11 cellular contexts compared by ENCODE assay signal in genomic region chr9:121207371-121207940, GRCh38. TPM values are rescaled to one million over a fixed set of nuclear protein-coding genes. Genes with fewer than 3 reads are reported as not detected.
A peak's percentile ranks its signal among the peaks of the same experiment; 100 is the strongest.
DNase-seq lines count a peak whose midpoint lies in the region; ATAC-seq and TF ChIP-seq lines count a peak whose summit lies in the region.
"Had no signal": no experiment of that assay in that cellular context is flagged by ENCODE, and none has a peak within 500 bp of the region (broad histone marks: within the 10 kb centered on the region; RNA-seq: fewer than 3 reads in every experiment).

No MANE protein-coding gene starts in this region.

- intact Hi-C loops in Calu3 (cut with micrococcal nuclease; ENCODE audit: unreplicated experiment) (no loop called here), left ventricle myocardium superior (cut with micrococcal nuclease) (no loop called here)

- no peak for TF ChIP-seq CTCF in GM10248 (IDR thresholded peaks at IDR 0.05; ENCODE audit: control extremely low read depth, extremely low read depth, low read depth, missing control alignments)
- TF ChIP-seq CTCF in Calu3 (IDR thresholded peaks at IDR 0.05; ENCODE audit: unreplicated experiment) = no peak

- no peak overlapping the region for H3K4me3 Mint-ChIP-seq in T-helper 1 cell treated with Interleukin-12 subunit alpha and Interleukin-12 subunit beta and Interleukin-4 antibody, amounts not matched to agents 30 μg/mL and 1 μg/mL, for 36 hours
- no peak overlapping the region for H3K4me3 Mint-ChIP-seq in Calu3 (ENCODE audit: low read depth, unreplicated experiment)

- BruUV-seq in Calu3 (replicated peaks; lab: Mats Ljungman, UMichigan) = no TSS peak

- no peaks in the 10 kb centered on the region for H3K27me3 Mint-ChIP-seq in T-helper 1 cell treated with Interleukin-12 subunit alpha and Interleukin-12 subunit beta and Interleukin-4 antibody, amounts not matched to agents 30 μg/mL and 1 μg/mL, for 36 hours (ENCODE audit: low read depth)
- no peaks in the 10 kb centered on the region for H3K27me3 Mint-ChIP-seq in Calu3 (ENCODE audit: unreplicated experiment)

- peaks cover 20% of the 10 kb centered on the region for H3K4me1 Mint-ChIP-seq in T-helper 1 cell treated with Interleukin-12 subunit alpha and Interleukin-12 subunit beta and Interleukin-4 antibody, amounts not matched to agents 30 μg/mL and 1 μg/mL, for 36 hours (ENCODE audit: low read depth)
- H3K4me1 Mint-ChIP-seq in Calu3 (ENCODE audit: low read depth, unreplicated experiment) = no peaks in the 10 kb centered on the region

- peak overlapping the region; percentile 57 for H3K27ac Mint-ChIP-seq in T-helper 1 cell treated with Interleukin-12 subunit alpha and Interleukin-12 subunit beta and Interleukin-4 antibody, amounts not matched to agents 30 μg/mL and 1 μg/mL, for 36 hours
- no peak overlapping the region for H3K27ac Mint-ChIP-seq in Calu3 (ENCODE audit: unreplicated experiment)

- peak; percentile 87 for ATAC-seq in GM19452 (IDR thresholded peaks at IDR 0.05; ENCODE audit: unreplicated experiment)
- ATAC-seq in HG03095 (IDR thresholded peaks at IDR 0.05; ENCODE audit: unreplicated experiment) = peak; percentile 69
- no peak for ATAC-seq in left ventricle myocardium superior
- ATAC-seq: body of pancreas had no signal

- DNase-seq in GM10248 (ENCODE audit: extremely low spot score) = peak; percentile 44
- DNase-seq in Calu3 = no peak
- DNase-seq in left ventricle myocardium superior = no peak
- no peak for DNase-seq in SIG-M5 treated with dmso at 0.1 percent for 504 hours (lab: John Stamatoyannopoulos, UW; ENCODE audit: unreplicated experiment)
- no peak for DNase-seq in AG08395 (ENCODE audit: low spot score)
- DNase-seq: body of pancreas, DMS53, hypothalamus had no signal

- CTCF ChIA-PET in GM10248 (lab: Yijun Ruan, JAX) = interaction anchor here (1.2 to 3.5 kb wide), 5 partner anchors 11 to 113 kb away, joined by 3 to 16 read pairs (median 3); no protein-coding TSS in a partner anchor
- CTCF ChIA-PET in Calu3 (lab: Charles Lee) = no interaction called here

- POLR2A ChIA-PET in GM10248 (lab: Yijun Ruan, JAX) = interaction anchor here (0.7 kb wide), 1 partner anchor 9 kb away, joined by 3 read pairs; no protein-coding TSS in a partner anchor

- no peaks in the 10 kb centered on the region for H3K9me3 Mint-ChIP-seq in T-helper 1 cell treated with Interleukin-12 subunit alpha and Interleukin-12 subunit beta and Interleukin-4 antibody, amounts not matched to agents 30 μg/mL and 1 μg/mL, for 36 hours
- H3K9me3 Mint-ChIP-seq in Calu3 (ENCODE audit: low read depth, unreplicated experiment) = no peaks in the 10 kb centered on the region

- H3K36me3 Mint-ChIP-seq in T-helper 1 cell treated with Interleukin-12 subunit alpha and Interleukin-12 subunit beta and Interleukin-4 antibody, amounts not matched to agents 30 μg/mL and 1 μg/mL, for 36 hours (ENCODE audit: low read depth) = peaks cover 3% of the 10 kb centered on the region
- H3K36me3 Mint-ChIP-seq in Calu3 (ENCODE audit: insufficient read depth, unreplicated experiment) = no peaks in the 10 kb centered on the region

RNA-seq across cellular contexts. Expression of gene RAB14, which starts 5.8 kb away (rescaled TPM):
- 42.5 and 44.2 TPM in 2 replicates for total RNA-seq in Calu3 (2022)
- 57.7 TPM for total RNA-seq in left ventricle myocardium superior
